In genomic region chr1:244350027-244350426, GRCh38 we compare ENCODE assay signal across 11 cellular contexts.
DNase-seq lines count a peak whose midpoint lies in the region; ATAC-seq lines count a peak whose summit lies in the region.
"Had no signal": no experiment of that assay in that cellular context is flagged by ENCODE, and none has a peak within 500 bp of the region (broad histone marks: within the 10 kb centered on the region; RNA-seq: fewer than 3 reads in every experiment).

No MANE protein-coding gene starts in this region.

- no peak overlapping the region for H4K8ac ChIP-seq in neuronal stem cell (ENCODE audit: low read depth, low read length)

- no peaks in the 10 kb centered on the region for H3K79me1 ChIP-seq in neuronal stem cell (ENCODE audit: low read depth, low read length)

- H4K91ac ChIP-seq in neuronal stem cell (ENCODE audit: low read depth, low read length, poor library complexity) = no peak overlapping the region

- H2AFZ ChIP-seq in neuronal stem cell (ENCODE audit: low read length) = peak overlapping the region; percentile 74

- no peak overlapping the region for H3K14ac ChIP-seq in neuronal stem cell (ENCODE audit: low read length)

- no peak overlapping the region for H3K27ac ChIP-seq in neuronal stem cell (replicated peaks; ENCODE audit: low read length)
- H3K27ac ChIP-seq in right cardiac atrium (ENCODE audit: low read length) = no peak overlapping the region

- no peak overlapping the region for H2BK120ac ChIP-seq in neuronal stem cell (ENCODE audit: low read depth, low read length)

- no peak overlapping the region for H3K4me2 ChIP-seq in neuronal stem cell (ENCODE audit: insufficient read depth, low read length, poor library complexity, severe bottlenecking)

- H3K23ac ChIP-seq in neuronal stem cell (ENCODE audit: low read depth, low read length, poor library complexity) = no peak overlapping the region

- ATAC-seq in HG02678 (IDR thresholded peaks at IDR 0.05; ENCODE audit: unreplicated experiment) = peak; percentile 78
- no peak for ATAC-seq in right cardiac atrium
- no peak for ATAC-seq in GM19324 (IDR thresholded peaks at IDR 0.05; ENCODE audit: low FRiP score, unreplicated experiment)
- ATAC-seq: HCT116 had no signal

- no peak overlapping the region for H3K4ac ChIP-seq in neuronal stem cell (ENCODE audit: low read length)

- intact Hi-C loops in right cardiac atrium (cut with DNase I) = no loop called here

- H3K4me1 ChIP-seq in neuronal stem cell (ENCODE audit: control insufficient read depth in 2 of 2, insufficient read depth in 1 of 2, low read depth in 1 of 2, low read length in 2 of 2) (peaks cover 18 to 25% of the 10 kb centered on the region in 2 donors), right cardiac atrium (ENCODE audit: control insufficient read depth, insufficient read depth, low read length) (peaks cover 1% of the 10 kb centered on the region)

- H3K9me3 ChIP-seq in neuronal stem cell (replicated peaks in 1 of 2; ENCODE audit: control insufficient read depth in 2 of 2, insufficient read depth in 1 of 2, low read depth in 1 of 2, low read length in 2 of 2) (peaks cover 0 to 2% of the 10 kb centered on the region in 2 donors), right cardiac atrium (ENCODE audit: control insufficient read depth, low read length) (no peaks in the 10 kb centered on the region)

- H3K18ac ChIP-seq in neuronal stem cell (ENCODE audit: low read length) = no peak overlapping the region

- H2BK15ac ChIP-seq in neuronal stem cell (ENCODE audit: low read length) = no peak overlapping the region

- H3K27me3 ChIP-seq in neuronal stem cell (ENCODE audit: control insufficient read depth in 3 of 3, insufficient read depth in 3 of 3, low read depth in 1 of 3, low read length in 3 of 3) (no peaks in the 10 kb centered on the region), right cardiac atrium (ENCODE audit: control insufficient read depth, insufficient read depth) (no peaks in the 10 kb centered on the region)

- no CpG with 5 or more reads among the region's 6 CpGs for WGBS in neuronal stem cell (ENCODE audit: extremely low coverage in 2 of 2, insufficient read length in 2 of 2, insufficient replicate concordance in 1 of 2), 2 donors
- WGBS in right cardiac atrium = 65% methylated on average over 6 of the region's 6 CpGs

- DNase-seq in SIG-M5 treated with dmso at 0.1 percent for 504 hours (lab: John Stamatoyannopoulos, UW; ENCODE audit: unreplicated experiment) (peak; percentile 34), SIG-M5 (lab: John Stamatoyannopoulos, UW) (no peak), NCI-H146 treated with DMSO at 0.1 percent for 48 hours (lab: John Stamatoyannopoulos, UW; ENCODE audit: unreplicated experiment) (peak; percentile 24), neuronal stem cell (ENCODE audit: low spot score) (no peak), NCI-H2171 treated with DMSO at 0.1 percent for 48 hours (lab: John Stamatoyannopoulos, UW) (no peak), right cardiac atrium (no peak)
- DNase-seq: ACHN; activated naive CD8-positive, alpha-beta T cell treated with anti-CD3 and anti-CD28 coated beads, Interleukin-2, amount 10 ng/mL, durations not matched to agents 7 days and 5 days had no signal

- no peaks in the 10 kb centered on the region for H3K36me3 ChIP-seq in neuronal stem cell (replicated peaks in 1 of 2; ENCODE audit: control insufficient read depth in 2 of 2, insufficient read depth in 2 of 2, low read length in 2 of 2)

- no peak overlapping the region for H2BK5ac ChIP-seq in neuronal stem cell (ENCODE audit: low read length)

- no peak overlapping the region for H2AK5ac ChIP-seq in neuronal stem cell (ENCODE audit: low read depth, low read length)

- H2BK12ac ChIP-seq in neuronal stem cell (ENCODE audit: low read length) = no peak overlapping the region

- no peak overlapping the region for H3K4me3 ChIP-seq in neuronal stem cell (ENCODE audit: low read length in 2 of 2)
- no peak overlapping the region for H3K4me3 ChIP-seq in right cardiac atrium (ENCODE audit: low read length)

- H3K9ac ChIP-seq in neuronal stem cell (ENCODE audit: low read depth, low read length, poor library complexity) = no peak overlapping the region

Comparison
In these comparisons a context has a peak if more than half of its experiments do, and no peak if none do; other contexts are left out.
1. DNase-seq: peak in SIG-M5 treated with dmso at 0.1 percent for 504 hours (single experiment) and NCI-H146 treated with DMSO at 0.1 percent for 48 hours (single experiment); none in SIG-M5 (single experiment), neuronal stem cell (single experiment), NCI-H2171 treated with DMSO at 0.1 percent for 48 hours (single experiment) and right cardiac atrium (0 of 3).